8 cellular contexts compared by ENCODE assay signal in the genomic region with DNA sequence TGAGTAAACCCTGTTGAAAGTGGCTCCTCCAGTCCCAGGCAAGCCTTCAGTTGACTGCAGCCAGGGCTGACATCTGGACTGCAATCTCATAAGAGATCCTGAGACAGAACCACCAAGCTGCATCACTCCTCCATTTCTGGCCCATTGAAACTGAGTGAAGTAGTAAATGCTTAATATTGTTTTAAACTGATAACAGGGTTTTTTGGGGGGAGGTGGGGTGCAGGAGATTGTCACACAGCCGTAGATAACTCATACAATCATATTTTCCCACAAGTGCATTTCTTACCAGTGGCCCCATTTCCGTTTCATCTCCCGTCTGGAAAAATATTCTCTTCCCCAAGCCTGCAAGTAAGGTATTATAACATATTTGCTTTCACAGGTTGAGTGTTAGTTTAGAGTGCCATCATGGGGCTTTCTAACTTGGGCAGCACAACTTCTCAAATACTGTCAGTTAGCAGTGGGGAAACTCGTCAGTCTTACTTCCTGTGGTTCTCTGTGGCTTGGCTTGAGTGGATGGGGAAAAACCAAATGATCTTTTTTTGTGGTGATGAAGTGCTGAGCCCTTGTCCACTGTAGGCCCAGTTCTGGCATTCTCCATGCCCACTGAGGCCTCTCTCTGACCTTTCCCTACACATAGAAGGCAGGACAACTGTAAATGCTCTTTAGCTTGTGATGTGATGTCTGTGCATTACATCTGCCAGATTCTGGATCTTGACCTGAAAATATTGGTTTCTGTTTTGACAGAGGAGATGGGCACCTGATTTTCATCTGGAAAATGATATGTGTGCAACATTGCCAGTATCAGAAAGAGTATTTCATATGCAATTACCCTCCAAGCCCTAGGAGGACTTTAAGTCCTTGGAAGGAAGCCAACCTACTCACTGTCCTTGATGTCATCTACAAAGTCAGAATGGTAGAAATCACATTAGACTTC.
DNase-seq lines count a peak whose midpoint lies in the region; ATAC-seq and TF ChIP-seq lines count a peak whose summit lies in the region.

No MANE protein-coding gene starts in this region.

- DNase-seq in GF-D8 (lab: John Stamatoyannopoulos, UW): peak; percentile 23
- DNase-seq in left ventricle myocardium superior: no peak
- no peak for DNase-seq in cerebellar cortex (ENCODE audit: low spot score)
- no peak for DNase-seq in HT-29 (ENCODE audit: low spot score)
- no peak for DNase-seq in SHP77 (lab: John Stamatoyannopoulos, UW)

- peaks cover 0 to 23% (median 2%) of the 10 kb centered on the region in 5 experiments for H3K9me3 Mint-ChIP-seq in brain

- H3K36me3 Mint-ChIP-seq in brain: no peaks in the 10 kb centered on the region

- ATAC-seq in GM21381 (IDR thresholded peaks at IDR 0.05; ENCODE audit: unreplicated experiment): peak; percentile 88
- ATAC-seq in HG03575 (IDR thresholded peaks at IDR 0.05; ENCODE audit: extremely low read depth, insufficient number of reproducible peaks, low FRiP score, unreplicated experiment): peak; percentile 70
- ATAC-seq in left ventricle myocardium superior: no peak

- no peak overlapping the region for H3K4me3 Mint-ChIP-seq in brain

- TF ChIP-seq CTCF in brain (conservative IDR thresholded peaks at IDR 0.05): no peak

- intact Hi-C loops in left ventricle myocardium superior (cut with micrococcal nuclease): no loop called here

- peak overlapping the region in 3 of 5 experiments; percentile 16 to 37 (median 25) for H3K27ac Mint-ChIP-seq in brain

- H3K27me3 Mint-ChIP-seq in brain: peaks cover 3% of the 10 kb centered on the region

- peaks cover 19% of the 10 kb centered on the region for H3K4me1 Mint-ChIP-seq in brain
